Comparison of ENCODE assay signal across 1 cellular context in the genomic region with DNA sequence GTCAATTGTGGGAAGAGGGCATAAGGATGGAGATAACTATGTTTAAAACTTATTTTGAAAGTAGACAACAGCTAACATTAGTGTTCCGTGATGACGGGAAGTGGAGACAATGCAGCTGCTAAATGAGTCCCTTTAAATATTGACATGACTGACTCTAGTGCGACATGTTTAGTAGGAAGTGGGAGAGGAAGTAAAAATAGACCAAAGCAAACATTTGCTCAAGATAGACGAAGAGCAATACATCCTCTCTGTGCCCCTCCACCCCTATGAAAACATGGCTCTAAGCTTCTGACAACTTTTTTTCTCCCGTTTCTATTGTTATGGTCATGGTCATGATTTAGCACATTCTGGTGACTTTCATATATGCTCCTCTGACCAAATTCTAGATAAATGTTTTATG.
TF ChIP-seq lines count a peak whose summit lies in the region.

No MANE protein-coding gene starts in this region.

TF ChIP-seq in H1, 55 proteins besides CTCF, POLR2A, EP300 and RAD21 (continued from another document):
- TF ChIP-seq EZH2 (IDR thresholded peaks at IDR 0.05; ENCODE audit: low read depth, low read length, severe bottlenecking) (no peak), CBX8 (IDR thresholded peaks at IDR 0.05; ENCODE audit: borderline replicate concordance, low read depth, low read length) (no peak), BACH1 (IDR thresholded peaks at IDR 0.05; ENCODE audit: low read length) (no peak), KDM1A (IDR thresholded peaks at IDR 0.05; ENCODE audit: borderline replicate concordance, low read length) (no peak)
